In genomic region chr2:134447669-134448068, GRCh38 we compare ENCODE assay signal across 32 cellular contexts.
"Had no signal": no experiment of that assay in that cellular context is flagged by ENCODE, and none has a peak within 500 bp of the region (broad histone marks: within the 10 kb centered on the region; RNA-seq: fewer than 3 reads in every experiment).

No MANE protein-coding gene starts in this region.

- H3K36me3 ChIP-seq: MG63 had no signal

- H3K27me3 ChIP-seq: MG63, SJCRH30 had no signal

- ATAC-seq: Panc1, Right ventricle myocardium inferior, SK-N-SH treated with all-trans-retinoic acid at 6 μM for 48 hours had no signal

- H3K9me3 ChIP-seq: MG63, SJCRH30 had no signal

- H3K27ac ChIP-seq: PC-9, RWPE1, SJCRH30, SK-N-MC had no signal

- DNase-seq: Kasumi-1, MG63, NCI-H1048, NCI-H1092 treated with DMSO at 0.1 percent for 48 hours, NCI-H1105 treated with DMSO at 0.1 percent for 48 hours, NCI-H1417, NCI-H1436, NCI-H146, NCI-H1694, NCI-H187, NCI-H1930, NCI-H2029 treated with DMSO at 0.1 percent for 48 hours, NCI-H2081 treated with DMSO at 0.1 percent for 48 hours, NCI-H2107, NCI-H2171, NCI-H226, NCI-H446 treated with DMSO at 0.1 percent for 48 hours, NCI-H510A, NCI-H524, NCI-H526, NCI-H69, NCI-H748 treated with DMSO at 0.1 percent for 48 hours, NCI-H82, PC-9, SHP77, SIG-M5, SJCRH30 had no signal

- H3K4me3 ChIP-seq: MG63, PC-9, SJCRH30, SK-N-MC had no signal
